In the genomic region with DNA sequence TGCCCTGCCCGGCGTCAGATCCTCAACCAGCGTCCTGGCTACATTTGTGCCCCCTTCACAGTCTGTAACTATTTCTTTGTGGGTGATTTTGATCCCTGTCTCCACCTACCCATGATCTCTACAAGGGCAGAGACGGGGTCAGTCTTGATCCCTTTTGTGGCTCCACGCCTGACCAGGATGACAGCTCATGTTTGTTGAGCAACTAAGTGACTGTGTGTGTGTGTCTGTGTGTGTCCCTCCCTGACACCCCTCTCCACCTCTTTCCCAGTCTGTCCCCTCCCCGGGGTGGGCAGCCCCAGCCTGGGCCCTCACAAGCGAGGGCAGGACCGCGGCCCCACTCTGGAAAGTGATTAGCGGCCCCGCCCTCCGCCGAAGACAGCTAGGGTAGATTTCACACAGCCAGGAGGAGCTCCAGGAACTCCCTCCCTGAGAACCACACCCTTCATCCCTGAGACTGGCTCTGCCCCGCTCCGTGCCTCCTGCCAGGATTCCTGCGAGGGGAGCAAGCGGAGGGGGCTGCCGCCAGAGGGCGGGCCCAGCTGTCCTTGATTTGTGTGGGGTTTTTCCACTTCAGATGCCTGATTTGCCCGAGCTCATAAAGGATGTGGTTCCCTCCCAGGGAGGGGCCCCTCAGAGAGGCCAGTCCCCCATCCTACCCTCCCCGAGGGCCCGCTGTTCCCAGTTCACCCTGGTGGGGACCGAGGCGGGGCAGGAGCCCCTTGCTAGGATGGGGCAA, we compare ENCODE assay signal across 8 cellular contexts. TPM values are rescaled to one million over a fixed set of nuclear protein-coding genes. Genes with fewer than 3 reads are reported as not detected.
DNase-seq lines count a peak whose midpoint lies in the region; ATAC-seq and TF ChIP-seq lines count a peak whose summit lies in the region.

No MANE protein-coding gene starts in this region.

- H3K9me2 ChIP-seq in PC-3 (replicated peaks; ENCODE audit: low read length), result no peaks in the 10 kb centered on the region

- no peak overlapping the region for H3K9ac ChIP-seq in PC-3 (ENCODE audit: low read length)

- H2AFZ ChIP-seq in PC-3 (ENCODE audit: low read length), result no peak overlapping the region

- POLR2A ChIA-PET in activated CD4-positive, alpha-beta memory T cell treated with anti-CD3 and anti-CD28 coated beads for 36 hours (lab: Charles Lee), result interaction anchor here (1.2 kb wide), 1 partner anchor 37 kb away, joined by 4 read pairs; no protein-coding TSS in a partner anchor
- POLR2A ChIA-PET in activated CD4-positive, alpha-beta memory T cell treated with anti-CD3 and anti-CD28 coated beads, Interleukin-2, amount 10 ng/mL, durations not matched to agents 7 days and 5 days (lab: Charles Lee), result interaction anchor here (0.9 kb wide), 1 partner anchor 41 kb away, joined by 3 read pairs; a partner anchor contains a TSS
- POLR2A ChIA-PET in PC-3 (lab: Charles Lee; ENCODE audit: unreplicated experiment), result no interaction called here

- no peak overlapping the region for H3K27ac ChIP-seq in PC-3 (ENCODE audit: low read length)

- intact Hi-C loops in activated CD4-positive, alpha-beta memory T cell treated with anti-CD3 and anti-CD28 coated beads for 36 hours (cut with micrococcal nuclease), result no loop called here
- intact Hi-C loops in PC-3 (cut with micrococcal nuclease), result no loop called here

- no peaks in the 10 kb centered on the region for H3K79me2 ChIP-seq in PC-3 (ENCODE audit: low read length)

- no peaks in the 10 kb centered on the region for H3K4me1 Mint-ChIP-seq in activated CD4-positive, alpha-beta memory T cell treated with anti-CD3 and anti-CD28 coated beads for 36 hours (ENCODE audit: low read depth)
- peaks cover 3% of the 10 kb centered on the region for H3K4me1 Mint-ChIP-seq in activated CD4-positive, alpha-beta memory T cell treated with anti-CD3 and anti-CD28 coated beads, Interleukin-2, amount 10 ng/mL, durations not matched to agents 7 days and 5 days
- H3K4me1 Mint-ChIP-seq in stimulated activated naive CD8-positive, alpha-beta T cell treated with anti-CD3 and anti-CD28 coated beads, Interleukin-15, amount 100 ng/mL, for 72 hours, result peaks cover 23% of the 10 kb centered on the region

- no peaks in the 10 kb centered on the region for H3K36me3 ChIP-seq in PC-3 (ENCODE audit: low read depth, low read length)

- H3K9me3 ChIP-seq in PC-3 (ENCODE audit: low read length), result no peaks in the 10 kb centered on the region

- no peaks in the 10 kb centered on the region for H4K20me1 ChIP-seq in PC-3 (ENCODE audit: low read length)

- no peaks in the 10 kb centered on the region for H3K9me3 Mint-ChIP-seq in activated CD4-positive, alpha-beta memory T cell treated with anti-CD3 and anti-CD28 coated beads for 36 hours
- no peaks in the 10 kb centered on the region for H3K9me3 Mint-ChIP-seq in activated CD4-positive, alpha-beta memory T cell treated with anti-CD3 and anti-CD28 coated beads, Interleukin-2, amount 10 ng/mL, durations not matched to agents 7 days and 5 days
- H3K9me3 Mint-ChIP-seq in stimulated activated naive CD8-positive, alpha-beta T cell treated with anti-CD3 and anti-CD28 coated beads, Interleukin-15, amount 100 ng/mL, for 72 hours, result no peaks in the 10 kb centered on the region

- TF ChIP-seq CTCF in PC-3 (conservative IDR thresholded peaks at IDR 0.05; ENCODE audit: low read depth, low read length) (peak; percentile 33), fibroblast of villous mesenchyme (IDR thresholded peaks at IDR 0.05; ENCODE audit: insufficient read depth, low read depth, low read length) (peak; percentile 48)

- H3K27me3 ChIP-seq in PC-3 (ENCODE audit: low read length), result peaks cover 23% of the 10 kb centered on the region

- BruUV-seq in PC-3 (replicated peaks; lab: Mats Ljungman, UMichigan), result no TSS peak

- no peak overlapping the region for H3K4me3 Mint-ChIP-seq in activated CD4-positive, alpha-beta memory T cell treated with anti-CD3 and anti-CD28 coated beads for 36 hours
- H3K4me3 Mint-ChIP-seq in activated CD4-positive, alpha-beta memory T cell treated with anti-CD3 and anti-CD28 coated beads, Interleukin-2, amount 10 ng/mL, durations not matched to agents 7 days and 5 days, result no peak overlapping the region
- peak overlapping the region in 1 of 2 donors; percentile 52 for H3K4me3 Mint-ChIP-seq in stimulated activated naive CD8-positive, alpha-beta T cell treated with anti-CD3 and anti-CD28 coated beads, Interleukin-15, amount 100 ng/mL, for 72 hours

- ATAC-seq in PC-3, result peak; percentile 65; the same call in 1 of the 2 replicates
- ATAC-seq in stimulated activated naive CD8-positive, alpha-beta T cell treated with anti-CD3 and anti-CD28 coated beads, Interleukin-15, amount 100 ng/mL, for 72 hours, result peak; percentile 48
- ATAC-seq in GM18502 (IDR thresholded peaks at IDR 0.05; ENCODE audit: poor library complexity, unreplicated experiment), result no peak
- ATAC-seq in HG03520 (IDR thresholded peaks at IDR 0.05; ENCODE audit: unreplicated experiment), result no peak
- ATAC-seq in GM21786 (IDR thresholded peaks at IDR 0.05; ENCODE audit: unreplicated experiment), result no peak

- no peak overlapping the region for H3K27ac Mint-ChIP-seq in activated CD4-positive, alpha-beta memory T cell treated with anti-CD3 and anti-CD28 coated beads for 36 hours
- H3K27ac Mint-ChIP-seq in activated CD4-positive, alpha-beta memory T cell treated with anti-CD3 and anti-CD28 coated beads, Interleukin-2, amount 10 ng/mL, durations not matched to agents 7 days and 5 days, result no peak overlapping the region
- H3K27ac Mint-ChIP-seq in stimulated activated naive CD8-positive, alpha-beta T cell treated with anti-CD3 and anti-CD28 coated beads, Interleukin-15, amount 100 ng/mL, for 72 hours, result no peak overlapping the region

- DNase-seq in activated CD4-positive, alpha-beta memory T cell treated with anti-CD3 and anti-CD28 coated beads for 36 hours, result peak; percentile 30
- no peak for DNase-seq in activated CD4-positive, alpha-beta memory T cell treated with anti-CD3 and anti-CD28 coated beads, Interleukin-2, amount 10 ng/mL, durations not matched to agents 7 days and 5 days
- DNase-seq in PC-3, result peak; percentile 46
- peak; percentile 76 for DNase-seq in fibroblast of villous mesenchyme (ENCODE audit: low read depth)
- no peak for DNase-seq in stimulated activated naive CD8-positive, alpha-beta T cell treated with anti-CD3 and anti-CD28 coated beads, Interleukin-15, amount 100 ng/mL, for 72 hours

- peaks cover 35% of the 10 kb centered on the region for H3K27me3 Mint-ChIP-seq in activated CD4-positive, alpha-beta memory T cell treated with anti-CD3 and anti-CD28 coated beads for 36 hours
- peaks cover 39% of the 10 kb centered on the region for H3K27me3 Mint-ChIP-seq in activated CD4-positive, alpha-beta memory T cell treated with anti-CD3 and anti-CD28 coated beads, Interleukin-2, amount 10 ng/mL, durations not matched to agents 7 days and 5 days
- H3K27me3 Mint-ChIP-seq in stimulated activated naive CD8-positive, alpha-beta T cell treated with anti-CD3 and anti-CD28 coated beads, Interleukin-15, amount 100 ng/mL, for 72 hours, result peaks cover 66% of the 10 kb centered on the region

- H3K4me3 ChIP-seq in PC-3 (ENCODE audit: low read length) (no peak overlapping the region), fibroblast of villous mesenchyme (ENCODE audit: low read depth, low read length) (no peak overlapping the region)

- H3K4me1 ChIP-seq in PC-3 (ENCODE audit: insufficient read depth, low read length), result peaks cover 6% of the 10 kb centered on the region; the same call in 1 of the 2 replicates

- CTCF ChIA-PET in activated CD4-positive, alpha-beta memory T cell treated with anti-CD3 and anti-CD28 coated beads for 36 hours (lab: Charles Lee), result interaction anchor here (1.0 to 1.2 kb wide), 2 partner anchors 18 to 20 kb away, joined by 3 read pairs; a partner anchor contains a TSS
- CTCF ChIA-PET in activated CD4-positive, alpha-beta memory T cell treated with anti-CD3 and anti-CD28 coated beads, Interleukin-2, amount 10 ng/mL, durations not matched to agents 7 days and 5 days (lab: Charles Lee), result no interaction called here
- CTCF ChIA-PET in PC-3 (lab: Charles Lee), result no interaction called here

- no peaks in the 10 kb centered on the region for H3K36me3 Mint-ChIP-seq in activated CD4-positive, alpha-beta memory T cell treated with anti-CD3 and anti-CD28 coated beads for 36 hours
- no peaks in the 10 kb centered on the region for H3K36me3 Mint-ChIP-seq in activated CD4-positive, alpha-beta memory T cell treated with anti-CD3 and anti-CD28 coated beads, Interleukin-2, amount 10 ng/mL, durations not matched to agents 7 days and 5 days (ENCODE audit: low read depth)

- H3F3A ChIP-seq in PC-3 (ENCODE audit: low read length, unreplicated experiment), result no peaks in the 10 kb centered on the region

- H3K4me2 ChIP-seq in PC-3 (ENCODE audit: low read length), result no peak overlapping the region

RNA-seq across cellular contexts. Expression of a gene that starts 5.3 kb away (rescaled TPM):
- not detected for total RNA-seq in activated CD4-positive, alpha-beta memory T cell treated with anti-CD3 and anti-CD28 coated beads for 36 hours
- total RNA-seq in activated CD4-positive, alpha-beta memory T cell treated with anti-CD3 and anti-CD28 coated beads, Interleukin-2, amount 10 ng/mL, durations not matched to agents 7 days and 5 days, result not detected
- not detected in 2 replicates for total RNA-seq in PC-3 (2014; rRNA removed)
- total RNA-seq in fibroblast of villous mesenchyme, result not detected in 2 replicates

RNA-seq across cellular contexts. Expression of a gene that starts 19.5 kb away (rescaled TPM):
- 10 to 100 TPM; 20.7 to 23.6 TPM for total RNA-seq in activated CD4-positive, alpha-beta memory T cell treated with anti-CD3 and anti-CD28 coated beads for 36 hours
- total RNA-seq in activated CD4-positive, alpha-beta memory T cell treated with anti-CD3 and anti-CD28 coated beads, Interleukin-2, amount 10 ng/mL, durations not matched to agents 7 days and 5 days, result 10 to 100 TPM; 17.9 TPM
- 24.6 and 25.7 TPM in 2 replicates for total RNA-seq in PC-3 (2014; rRNA removed)
- 14.2 and 16.4 TPM in 2 replicates for total RNA-seq in fibroblast of villous mesenchyme

RNA-seq across cellular contexts. Expression of a gene that starts 31.0 kb away (rescaled TPM):
- not detected for total RNA-seq in activated CD4-positive, alpha-beta memory T cell treated with anti-CD3 and anti-CD28 coated beads for 36 hours
- total RNA-seq in activated CD4-positive, alpha-beta memory T cell treated with anti-CD3 and anti-CD28 coated beads, Interleukin-2, amount 10 ng/mL, durations not matched to agents 7 days and 5 days, result not detected
- total RNA-seq in PC-3 (2014; rRNA removed), result 1.5 TPM in 1 of 2 replicates, not detected in the other
- total RNA-seq in fibroblast of villous mesenchyme, result not detected in 2 replicates

RNA-seq across cellular contexts. Expression of a gene that starts 35.9 kb away (rescaled TPM):
- 100 to 1,000 TPM; 122 to 125 TPM for total RNA-seq in activated CD4-positive, alpha-beta memory T cell treated with anti-CD3 and anti-CD28 coated beads for 36 hours
- 100 to 1,000 TPM; 131 to 138 TPM for total RNA-seq in activated CD4-positive, alpha-beta memory T cell treated with anti-CD3 and anti-CD28 coated beads, Interleukin-2, amount 10 ng/mL, durations not matched to agents 7 days and 5 days
- total RNA-seq in PC-3 (2014; rRNA removed) (407 and 530 TPM in 2 replicates), fibroblast of villous mesenchyme (87.2 and 156 TPM in 2 replicates)

RNA-seq across cellular contexts. Expression of a gene that starts 41.2 kb away (rescaled TPM):
- total RNA-seq in activated CD4-positive, alpha-beta memory T cell treated with anti-CD3 and anti-CD28 coated beads for 36 hours, result 1,000 to 10,000 TPM; 5,123 to 5,136 TPM
- 1,000 to 10,000 TPM; 2,364 to 2,405 TPM for total RNA-seq in activated CD4-positive, alpha-beta memory T cell treated with anti-CD3 and anti-CD28 coated beads, Interleukin-2, amount 10 ng/mL, durations not matched to agents 7 days and 5 days
- total RNA-seq in PC-3 (2014; rRNA removed) (2,234 and 2,721 TPM in 2 replicates), fibroblast of villous mesenchyme (1,294 and 1,994 TPM in 2 replicates)

Comparison
In these comparisons a context has a peak if more than half of its experiments do, and no peak if none do; other contexts are left out.
1. DNase-seq: peak in activated CD4-positive, alpha-beta memory T cell treated with anti-CD3 and anti-CD28 coated beads for 36 hours (single experiment), PC-3 (single experiment) and fibroblast of villous mesenchyme (single experiment); none in activated CD4-positive, alpha-beta memory T cell treated with anti-CD3 and anti-CD28 coated beads, Interleukin-2, amount 10 ng/mL, durations not matched to agents 7 days and 5 days (single experiment) and stimulated activated naive CD8-positive, alpha-beta T cell treated with anti-CD3 and anti-CD28 coated beads, Interleukin-15, amount 100 ng/mL, for 72 hours (0 of 2).
2. ATAC-seq: peak in PC-3 (single experiment) and stimulated activated naive CD8-positive, alpha-beta T cell treated with anti-CD3 and anti-CD28 coated beads, Interleukin-15, amount 100 ng/mL, for 72 hours (single experiment); none in GM18502 (single experiment), HG03520 (single experiment) and GM21786 (single experiment).